Comparison of ENCODE assay signal across 35 cellular contexts in genomic region chr9:11431490-11431889, GRCh38.
"Had no signal": no experiment of that assay in that cellular context is flagged by ENCODE, and none has a peak within 500 bp of the region (broad histone marks: within the 10 kb centered on the region; RNA-seq: fewer than 3 reads in every experiment).

No MANE protein-coding gene starts in this region.

- H3K4me3 ChIP-seq: MG63 had no signal

- H3K36me3 ChIP-seq: MG63 had no signal

- H3K4me2 ChIP-seq: KMS-11 had no signal

- H3K9ac ChIP-seq: KMS-11 had no signal

- H3K9me3 ChIP-seq: MG63 had no signal

- H3K27ac ChIP-seq: KMS-11 had no signal

- DNase-seq: Karpas-422, Kasumi-1, KG1, MG63, MM.1S, MV-4-11, NCI-H1048, NCI-H1092, NCI-H1092 treated with DMSO at 0.1 percent for 48 hours, NCI-H1105, NCI-H1105 treated with DMSO at 0.1 percent for 48 hours, NCI-H1417, NCI-H1417 treated with DMSO at 0.1 percent for 48 hours, NCI-H1436, NCI-H1436 treated with DMSO at 0.1 percent for 48 hours, NCI-H146, NCI-H1694, NCI-H1694 treated with DMSO at 0.1 percent for 48 hours, NCI-H187, NCI-H187 treated with DMSO at 0.1 percent for 48 hours, NCI-H1930, NCI-H2029, NCI-H2029 treated with DMSO at 0.1 percent for 48 hours, NCI-H2081, NCI-H2081 treated with DMSO at 0.1 percent for 48 hours, NCI-H2107, NCI-H2171, NCI-H2171 treated with DMSO at 0.1 percent for 48 hours, NCI-H2227 treated with DMSO at 0.1 percent for 48 hours, NCI-H226, NCI-H345, NCI-H446, NCI-H446 treated with DMSO at 0.1 percent for 48 hours, NCI-H510A had no signal

- H3K27me3 ChIP-seq: MG63 had no signal
